Comparison of ENCODE assay signal across 8 cellular contexts in the genomic region with DNA sequence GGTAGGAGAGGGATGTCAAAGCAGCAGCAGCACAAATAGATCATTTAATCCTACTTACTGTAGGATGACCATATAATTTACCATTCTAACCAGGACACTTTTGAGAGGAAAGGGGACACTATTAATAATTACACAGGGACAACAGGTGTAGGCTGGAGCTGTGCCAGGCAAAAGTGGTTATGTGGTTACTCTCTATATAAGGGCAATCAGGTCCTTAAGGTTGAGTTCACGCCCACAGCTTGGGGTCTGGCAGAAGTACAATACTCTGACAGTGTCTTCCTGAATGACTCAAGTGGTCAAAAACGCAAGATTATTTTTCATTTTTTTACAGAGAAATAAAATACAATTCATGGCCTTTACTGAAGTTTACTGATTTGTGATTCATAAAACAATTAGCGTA. TPM values are rescaled to one million over a fixed set of nuclear protein-coding genes. Genes with fewer than 3 reads are reported as not detected.
DNase-seq lines count a peak whose midpoint lies in the region; ATAC-seq lines count a peak whose summit lies in the region.

No MANE protein-coding gene starts in this region.

- POLR2A ChIA-PET in naive thymus-derived CD4-positive, alpha-beta T cell (lab: Charles Lee): interaction anchor here (0.7 to 1.1 kb wide), 3 partner anchors 16 to 190 kb away, joined by 3 read pairs; partner anchors contain the start of gene PPM1B

- peaks cover 22 to 80% (median 53%) of the 10 kb centered on the region in 7 donors for H3K4me1 Mint-ChIP-seq in naive thymus-derived CD4-positive, alpha-beta T cell

- peaks cover 4% of the 10 kb centered on the region for H3K4me1 ChIP-seq in right cardiac atrium (ENCODE audit: control insufficient read depth, insufficient read depth, low read length)
- H3K4me1 ChIP-seq in naive thymus-derived CD4-positive, alpha-beta T cell (ENCODE audit: control insufficient read depth in 2 of 2, insufficient read depth in 2 of 2, low read length in 2 of 2): peaks cover 16 to 17% of the 10 kb centered on the region in 2 donors

- peaks cover 0 to 3% (median 0%) of the 10 kb centered on the region in 5 donors for H3K27me3 Mint-ChIP-seq in naive thymus-derived CD4-positive, alpha-beta T cell

- H3K27me3 ChIP-seq in right cardiac atrium (ENCODE audit: control insufficient read depth, insufficient read depth): no peaks in the 10 kb centered on the region
- no peaks in the 10 kb centered on the region for H3K27me3 ChIP-seq in naive thymus-derived CD4-positive, alpha-beta T cell (ENCODE audit: control insufficient read depth in 2 of 2, insufficient read depth in 2 of 2, low read length in 2 of 2)

- ATAC-seq in right cardiac atrium (no peak), Right ventricle myocardium superior (ENCODE audit: poor library complexity) (no peak), HG03439 (IDR thresholded peaks at IDR 0.05; ENCODE audit: unreplicated experiment) (no peak)
- ATAC-seq in naive thymus-derived CD4-positive, alpha-beta T cell: no peak

- H3K36me3 Mint-ChIP-seq in naive thymus-derived CD4-positive, alpha-beta T cell: peaks cover 0 to 19% (median 0%) of the 10 kb centered on the region in 5 donors

- intact Hi-C loops in right cardiac atrium (cut with DNase I): no loop called here
- intact Hi-C loops in Right ventricle myocardium superior (cut with DNase I): no loop called here
- intact Hi-C loops in naive thymus-derived CD4-positive, alpha-beta T cell (cut with micrococcal nuclease): no loop called here
- intact Hi-C loops in cardiac septum (cut with DNase I): no loop called here

- H3K4me3 ChIP-seq in right cardiac atrium (ENCODE audit: low read length): no peak overlapping the region
- no peak overlapping the region for H3K4me3 ChIP-seq in naive thymus-derived CD4-positive, alpha-beta T cell (ENCODE audit: low read length)

- CTCF ChIA-PET in naive thymus-derived CD4-positive, alpha-beta T cell (lab: Charles Lee): interaction anchor here (1.2 kb wide), 1 partner anchor 34 kb away, joined by 3 read pairs; no protein-coding TSS in a partner anchor

- peaks cover 0 to 5% (median 0%) of the 10 kb centered on the region in 11 donors for H3K9me3 Mint-ChIP-seq in naive thymus-derived CD4-positive, alpha-beta T cell

- H3K4me3 Mint-ChIP-seq in naive thymus-derived CD4-positive, alpha-beta T cell: peak overlapping the region in 7 of 10 donors; percentile 32 to 63 (median 48)

- H3K27ac ChIP-seq in right cardiac atrium (ENCODE audit: low read length): no peak overlapping the region
- no peak overlapping the region for H3K27ac ChIP-seq in naive thymus-derived CD4-positive, alpha-beta T cell (ENCODE audit: low read depth, low read length)

- peak in 2 of 3 donors; percentile 24 to 50 for DNase-seq in right cardiac atrium
- no peak for DNase-seq in Right ventricle myocardium superior
- peak; percentile 18 for DNase-seq in NCI-H187 treated with DMSO at 0.1 percent for 48 hours (lab: John Stamatoyannopoulos, UW)
- DNase-seq in activated T-helper 9 cell treated with anti-CD3 and anti-CD28 coated beads, Interleukin-2, amount 50 U/mL, for 16 hours (ENCODE audit: low read depth): peak; percentile 9
- no peak for DNase-seq in naive thymus-derived CD4-positive, alpha-beta T cell
- no peak for DNase-seq in hippocampal formation (lab: John Stamatoyannopoulos, UW)
- DNase-seq in cardiac septum (ENCODE audit: low spot score): no peak

- WGBS in right cardiac atrium: 58% methylated on average over 3 of the region's 3 CpGs

- no peaks in the 10 kb centered on the region for H3K9me3 ChIP-seq in right cardiac atrium (ENCODE audit: control insufficient read depth, low read length)
- no peaks in the 10 kb centered on the region for H3K9me3 ChIP-seq in naive thymus-derived CD4-positive, alpha-beta T cell (ENCODE audit: control insufficient read depth in 2 of 3, low read length in 3 of 3)

- peaks cover 0 to 6% (median 0%) of the 10 kb centered on the region in 3 experiments for H3K36me3 ChIP-seq in naive thymus-derived CD4-positive, alpha-beta T cell (ENCODE audit: control insufficient read depth in 2 of 3, insufficient read depth in 3 of 3, low read length in 3 of 3)

- no peak overlapping the region for H3K27ac Mint-ChIP-seq in naive thymus-derived CD4-positive, alpha-beta T cell

RNA-seq across cellular contexts. Expression of gene PREPL, which starts 2.8 kb away (rescaled TPM):
- total RNA-seq in right cardiac atrium (100 to 1,000 TPM in 2 of 4 donors, 10 to 100 TPM in 2; 94.1 to 104 (median 100) TPM), Right ventricle myocardium superior (72.0 TPM), cardiac septum (82.1 TPM)
- polyA plus RNA-seq in right cardiac atrium: 36.3 TPM
- 10 to 100 TPM; 22.0 to 41.9 (median 28.5) TPM for total RNA-seq in naive thymus-derived CD4-positive, alpha-beta T cell
- polyA plus RNA-seq in naive thymus-derived CD4-positive, alpha-beta T cell: 10 to 100 TPM; 16.8 to 23.8 TPM

RNA-seq across cellular contexts. Expression of gene CAMKMT, which starts 3.2 kb away (rescaled TPM):
- total RNA-seq in right cardiac atrium (1 to 10 TPM; 5.4 to 6.3 (median 5.8) TPM), Right ventricle myocardium superior (5.1 TPM), cardiac septum (5.6 TPM)
- 4.6 TPM for polyA plus RNA-seq in right cardiac atrium
- total RNA-seq in naive thymus-derived CD4-positive, alpha-beta T cell: 10 to 100 TPM; 11.1 to 20.8 (median 18.7) TPM
- polyA plus RNA-seq in naive thymus-derived CD4-positive, alpha-beta T cell: 10 to 100 TPM; 15.1 to 17.7 TPM

Comparison
In these comparisons a context has a peak if more than half of its experiments do, and no peak if none do; other contexts are left out.
1. DNase-seq: peak in right cardiac atrium (2 of 3), NCI-H187 treated with DMSO at 0.1 percent for 48 hours (single experiment) and activated T-helper 9 cell treated with anti-CD3 and anti-CD28 coated beads, Interleukin-2, amount 50 U/mL, for 16 hours (single experiment); none in Right ventricle myocardium superior (single experiment), naive thymus-derived CD4-positive, alpha-beta T cell (0 of 9), hippocampal formation (0 of 2) and cardiac septum (single experiment).